ENCODE assay signal across 8 cellular contexts in the genomic region with DNA sequence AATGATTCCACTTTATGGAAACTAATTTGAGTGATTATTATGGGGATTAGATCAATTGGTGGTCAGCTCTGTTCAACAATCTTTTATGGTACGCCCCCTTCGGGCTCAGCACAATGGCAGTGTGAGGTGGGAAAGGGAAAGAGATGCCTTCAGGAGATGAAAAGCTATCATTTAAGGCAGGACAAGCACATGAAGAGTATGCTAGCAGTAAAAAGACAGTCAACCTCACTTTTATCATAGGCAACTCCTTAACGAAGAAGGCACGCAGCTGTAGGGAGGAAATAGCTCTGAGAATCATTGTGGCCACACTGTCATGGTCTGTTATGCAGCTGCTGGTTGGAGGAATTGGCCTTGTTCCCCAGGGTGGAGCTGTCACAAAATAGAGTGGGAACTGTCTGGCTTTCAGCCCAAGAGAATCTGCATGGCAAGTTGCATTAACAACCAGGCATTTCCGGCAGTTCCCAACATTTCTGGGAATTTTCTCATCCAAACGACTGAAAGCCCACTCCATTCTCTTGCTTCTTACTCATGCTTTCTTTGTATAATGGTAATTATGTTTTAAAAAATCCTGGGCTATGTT. TPM values are rescaled to one million over a fixed set of nuclear protein-coding genes. Genes with fewer than 3 reads are reported as not detected.
DNase-seq lines count a peak whose midpoint lies in the region; ATAC-seq, FAIRE-seq and TF ChIP-seq lines count a peak whose summit lies in the region.

No MANE protein-coding gene starts in this region.

- peaks cover 42% of the 10 kb centered on the region for H3K4me1 ChIP-seq in Panc1 (ENCODE audit: control insufficient read depth, insufficient read depth, low read length)
- peaks cover 11% of the 10 kb centered on the region for H3K4me1 ChIP-seq in suprapubic skin

- POLR2A ChIA-PET in Panc1 (lab: Charles Lee) = no interaction called here

- TF ChIP-seq CTCF in Panc1 (IDR thresholded peaks at IDR 0.05) (no peak), suprapubic skin (IDR thresholded peaks at IDR 0.05) (no peak)

- H3K4me3 ChIP-seq in Panc1 (ENCODE audit: low read depth in 2 of 2, low read length in 2 of 2) = no peak overlapping the region
- H3K4me3 ChIP-seq in suprapubic skin = no peak overlapping the region

- BruUV-seq in Panc1 (replicated peaks; lab: Mats Ljungman, UMichigan) = no TSS peak

- 36% methylated on average over 6 of the region's 6 CpGs for WGBS in suprapubic skin

- no peaks in the 10 kb centered on the region for H3K27me3 ChIP-seq in Panc1 (ENCODE audit: control insufficient read depth, insufficient read depth, low read length)
- no peaks in the 10 kb centered on the region for H3K27me3 ChIP-seq in suprapubic skin

- H3K27ac ChIP-seq in Panc1 (ENCODE audit: low read length) (peak overlapping the region; percentile 80), suprapubic skin (peak overlapping the region; percentile 66)

- no peak for DNase-seq in Panc1 (ENCODE audit: low read depth, low spot score)
- DNase-seq in glomerular visceral epithelial cell (ENCODE audit: extremely low spot score) = peak; percentile 95
- no peak for DNase-seq in suprapubic skin (ENCODE audit: low spot score in 2 of 2)
- DNase-seq in NCI-H446 treated with DMSO at 0.1 percent for 48 hours (lab: John Stamatoyannopoulos, UW) = no peak
- no peak for DNase-seq in GM12892 (ENCODE audit: insufficient read length)

- intact Hi-C loops in Panc1 (cut with micrococcal nuclease; ENCODE audit: unreplicated experiment) = no loop called here

- peaks cover 21% of the 10 kb centered on the region; the same call in 1 of the 2 replicates for H3K9me3 ChIP-seq in Panc1 (ENCODE audit: control insufficient read depth, insufficient read depth, low read depth, low read length)
- no peaks in the 10 kb centered on the region for H3K9me3 ChIP-seq in suprapubic skin

- H3K36me3 ChIP-seq in Panc1 (ENCODE audit: control insufficient read depth, insufficient read depth, low read length) (no peaks in the 10 kb centered on the region), suprapubic skin (no peaks in the 10 kb centered on the region)

- CTCF ChIA-PET in Panc1 (lab: Charles Lee) = no interaction called here

- in situ Hi-C loops in Panc1 (cut with HindIII; ENCODE audit: low pct_unique_long_range_greater_than_20kb, low sequenced_read_pairs) = no loop called here

- peak; percentile 65 for ATAC-seq in GM21529 (IDR thresholded peaks at IDR 0.05; ENCODE audit: unreplicated experiment)
- ATAC-seq in Panc1 = no peak
- ATAC-seq in GM21515 (IDR thresholded peaks at IDR 0.05; ENCODE audit: unreplicated experiment) = no peak
- no peak for ATAC-seq in GM21723 (IDR thresholded peaks at IDR 0.05; ENCODE audit: unreplicated experiment)

- no peak for FAIRE-seq in GM12892 (lab: Jason Lieb, UNC)

- TF ChIP-seq POLR2A in suprapubic skin (IDR thresholded peaks at IDR 0.05) (no peak), GM12892 (IDR thresholded peaks at IDR 0.05; ENCODE audit: low read depth, low read length) (no peak)

- TF ChIP-seq EP300 in suprapubic skin (IDR thresholded peaks at IDR 0.05) = no peak

RNA-seq across cellular contexts. Expression of a gene that starts 54.4 kb away (rescaled TPM):
- total RNA-seq in Panc1 (2021; ENCODE audit: unreplicated experiment) (69.9 TPM), suprapubic skin (10 to 100 TPM; 19.9 to 34.1 (median 30.7) TPM)
- 32.8 TPM for polyA plus RNA-seq in Panc1 (2012; ENCODE audit: insufficient read length)
- polyA plus RNA-seq in GM12892 (2012; ENCODE audit: missing spikeins) = 18.7 TPM
